Comparison of ENCODE assay signal across 8 cellular contexts in the genomic region with DNA sequence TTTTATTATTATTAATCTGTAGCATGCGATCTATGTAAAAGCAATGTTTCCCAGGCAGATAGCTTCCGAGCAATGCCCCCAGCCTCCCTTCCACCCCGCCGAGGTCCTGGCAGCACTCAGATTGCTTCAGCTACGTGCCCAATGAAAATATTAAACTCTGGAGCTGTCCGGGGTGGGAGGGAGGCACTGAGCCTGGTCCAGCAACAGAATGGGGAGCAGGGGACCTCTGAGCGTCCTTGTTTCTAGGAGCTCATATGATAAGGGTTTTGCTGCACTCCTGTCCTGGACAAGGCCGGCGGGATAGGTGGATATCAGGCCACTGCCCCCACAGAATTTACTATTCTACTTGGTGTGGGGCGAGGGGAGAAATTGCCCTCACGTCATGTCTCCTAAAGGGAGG. TPM values are rescaled to one million over a fixed set of nuclear protein-coding genes. Genes with fewer than 3 reads are reported as not detected.
DNase-seq lines count a peak whose midpoint lies in the region; ATAC-seq, FAIRE-seq and TF ChIP-seq lines count a peak whose summit lies in the region.

No MANE protein-coding gene starts in this region.

- H2BK12ac ChIP-seq in H1 (ENCODE audit: low read depth, low read length): no peak overlapping the region

- no peaks in the 10 kb centered on the region for H3K9me3 ChIP-seq in H1 (ENCODE audit: insufficient read depth in 2 of 2, low read depth in 1 of 2, low read length in 1 of 2)

- H3K23ac ChIP-seq in H1 (ENCODE audit: insufficient read length): no peak overlapping the region

- H3K56ac ChIP-seq in H1 (replicated peaks; ENCODE audit: insufficient read length, low read depth, low read length): no peak overlapping the region

- CTCF ChIA-PET in H1 (lab: Charles Lee; ENCODE audit: partially characterized antibody): interaction anchor here (0.9 to 1.1 kb wide), 3 partner anchors 10 to 44 kb away, joined by 3 to 7 read pairs (median 3); no protein-coding TSS in a partner anchor

- H3K27me3 Mint-ChIP-seq in neural crest cell (ENCODE audit: low read depth): peaks cover 35% of the 10 kb centered on the region

- H4K5ac ChIP-seq in H1 (ENCODE audit: insufficient read length, low read depth, low read length): no peak overlapping the region

- no peak for FAIRE-seq in H1 (lab: Jason Lieb, UNC)

- H3K27me3 ChIP-seq in KMS-11 (ENCODE audit: insufficient read depth, low read depth): peaks cover 33% of the 10 kb centered on the region
- H3K27me3 ChIP-seq in H1 (replicated peaks in 1 of 4; ENCODE audit: control insufficient read depth in 3 of 4, extremely low read depth in 1 of 4, insufficient read depth in 3 of 4, low read length in 3 of 4): no peaks in the 10 kb centered on the region

- no peak overlapping the region for H4K91ac ChIP-seq in H1 (replicated peaks; ENCODE audit: insufficient read length, low read length)

- no peak overlapping the region for H3K27ac Mint-ChIP-seq in neural crest cell (ENCODE audit: unreplicated experiment)

- H3K79me1 ChIP-seq in H1 (ENCODE audit: low read depth, low read length): no peaks in the 10 kb centered on the region

- no peak overlapping the region for H3K14ac ChIP-seq in H1 (ENCODE audit: insufficient read length)

- H2BK120ac ChIP-seq in H1 (replicated peaks; ENCODE audit: low read depth, low read length): no peak overlapping the region

- peaks cover 6% of the 10 kb centered on the region for H3K4me1 Mint-ChIP-seq in neural crest cell

- no peak overlapping the region for H2BK15ac ChIP-seq in H1 (ENCODE audit: low read length)

- no peak overlapping the region for H2AFZ ChIP-seq in KMS-11 (ENCODE audit: low read depth)
- no peak overlapping the region for H2AFZ ChIP-seq in H1 (ENCODE audit: low read length)

- H3K18ac ChIP-seq in H1 (ENCODE audit: extremely low read depth, low read length): no peak overlapping the region

- peaks cover 22% of the 10 kb centered on the region for H3K4me1 ChIP-seq in KMS-11 (ENCODE audit: low read depth, poor library complexity, severe bottlenecking)
- peaks cover 2 to 19% (median 13%) of the 10 kb centered on the region in 4 experiments; a peak in 6 of 7 replicates for H3K4me1 ChIP-seq in H1 (replicated peaks in 1 of 4; ENCODE audit: control insufficient read depth in 3 of 4, insufficient read depth in 4 of 4, low read length in 3 of 4)

- TF ChIP-seq RAD21 in H1 (IDR thresholded peaks at IDR 0.05 in 1 of 2, conservative IDR thresholded peaks at IDR 0.05 in 1 of 2; ENCODE audit: low read depth in 2 of 2, low read length in 2 of 2): no peak

- peak overlapping the region; percentile 76 for H3K4me3 Mint-ChIP-seq in neural crest cell

- DNase-seq in H1 (ENCODE audit: low read depth in 1 of 2, low spot score in 2 of 2) (peak in 1 of 2 experiments; percentile 49), neural crest cell (ENCODE audit: low read depth, low spot score) (no peak), GF-D8 (lab: John Stamatoyannopoulos, UW) (no peak)
- DNase-seq in activated effector memory CD4-positive, alpha-beta T cell treated with anti-CD3 and anti-CD28 coated beads, Interleukin-2, amount 50 U/mL, for 16 hours: no peak

- no peaks in the 10 kb centered on the region for H3K9me3 Mint-ChIP-seq in neural crest cell

- no peak overlapping the region for H2AK5ac ChIP-seq in H1 (ENCODE audit: low read depth, low read length)

- no peaks in the 10 kb centered on the region for H3K79me2 ChIP-seq in KMS-11 (ENCODE audit: insufficient read depth, low read depth)
- peaks cover 0 to 33% of the 10 kb centered on the region in 2 experiments; a peak in 2 of 4 replicates for H3K79me2 ChIP-seq in H1 (ENCODE audit: control insufficient read depth in 1 of 2, insufficient read depth in 2 of 2, low read length in 2 of 2)

- peaks cover 9% of the 10 kb centered on the region for H3K23me2 ChIP-seq in H1 (ENCODE audit: low read depth, low read length)

- 39% methylated on average over 11 of the region's 11 CpGs; no CpG with 5 or more reads in 1 of the 2 experiments for WGBS in H1 (ENCODE audit: extremely low coverage in 1 of 2, insufficient coverage in 1 of 2, insufficient read length in 1 of 2, insufficient replicate concordance in 2 of 2, low coverage in 1 of 2, low lambda C conversion rate in 2 of 2, missing lambda C conversion rate in 1 of 2), 2 experiments

- H3K36me3 ChIP-seq in KMS-11 (ENCODE audit: insufficient read depth) (no peaks in the 10 kb centered on the region), H1 (ENCODE audit: control insufficient read depth in 2 of 4, insufficient read depth in 4 of 4, low read length in 3 of 4) (no peaks in the 10 kb centered on the region)

- H2BK5ac ChIP-seq in H1 (ENCODE audit: low read depth, low read length): no peak overlapping the region

- H4K8ac ChIP-seq in H1 (ENCODE audit: extremely low read depth, insufficient read depth, low read length): no peak overlapping the region

- POLR2A ChIA-PET in H1 (lab: Charles Lee; ENCODE audit: partially characterized antibody): interaction anchor here (1.0 to 1.4 kb wide), 5 partner anchors 11 to 37 kb away, joined by 3 to 6 read pairs (median 4); no protein-coding TSS in a partner anchor

- H3K4me3 ChIP-seq in KMS-11 (IDR thresholded peaks at IDR 0.05; ENCODE audit: insufficient read depth, low read depth, low read length): no peak overlapping the region
- H3K4me3 ChIP-seq in H1 (ENCODE audit: extremely low read depth in 1 of 4, insufficient read depth in 2 of 4, low read depth in 3 of 4, low read length in 4 of 4): peak overlapping the region; percentile 50 to 93 (median 67); a peak in 6 of 8 replicates

- TF ChIP-seq CTCF in C4-2B (conservative IDR thresholded peaks at IDR 0.05) (no peak), KMS-11 (conservative IDR thresholded peaks at IDR 0.05; ENCODE audit: low read depth, low read length) (no peak), H1 (IDR thresholded peaks at IDR 0.05; ENCODE audit: control extremely low read depth in 1 of 3, insufficient read depth in 1 of 3, low read depth in 1 of 3, low read length in 3 of 3) (no peak), neural crest cell (conservative IDR thresholded peaks at IDR 0.05) (no peak)

- H2BK20ac ChIP-seq in H1 (ENCODE audit: low read length): no peak overlapping the region

- peak overlapping the region; percentile 99 for H3K27ac ChIP-seq in C4-2B
- no peak overlapping the region for H3K27ac ChIP-seq in KMS-11
- H3K27ac ChIP-seq in H1 (ENCODE audit: low read depth, low read length): no peak overlapping the region

- ATAC-seq in GM19455 (IDR thresholded peaks at IDR 0.05; ENCODE audit: unreplicated experiment) (no peak), GM21360 (IDR thresholded peaks at IDR 0.05; ENCODE audit: unreplicated experiment) (no peak)

- no peaks in the 10 kb centered on the region for H3K36me3 Mint-ChIP-seq in neural crest cell (ENCODE audit: low read depth)

- peak overlapping the region; percentile 84; the same call in 1 of the 2 replicates for H3K4me2 ChIP-seq in KMS-11
- H3K4me2 ChIP-seq in H1 (ENCODE audit: insufficient read depth in 1 of 2, low read depth in 2 of 2, low read length in 2 of 2): peak overlapping the region; percentile 89 to 98

- H4K20me1 ChIP-seq in KMS-11 (ENCODE audit: insufficient read depth) (no peaks in the 10 kb centered on the region), H1 (replicated peaks in 1 of 2; ENCODE audit: control insufficient read depth in 1 of 2, insufficient read depth in 2 of 2, low read length in 2 of 2) (no peaks in the 10 kb centered on the region)

- H3K4ac ChIP-seq in H1 (replicated peaks; ENCODE audit: insufficient read length, low read depth, low read length): no peak overlapping the region

- H3K9ac ChIP-seq in KMS-11: no peak overlapping the region
- no peak overlapping the region for H3K9ac ChIP-seq in H1 (replicated peaks in 1 of 4; ENCODE audit: extremely low read depth in 1 of 4, low read depth in 3 of 4, low read length in 3 of 4)

- TF ChIP-seq POLR2A in H1 (IDR thresholded peaks at IDR 0.05; ENCODE audit: control extremely low read depth in 1 of 2, low read depth in 2 of 2, low read length in 2 of 2): no peak

- TF ChIP-seq EP300 in H1 (IDR thresholded peaks at IDR 0.05; ENCODE audit: borderline replicate concordance in 1 of 2, low read depth in 2 of 2, low read length in 2 of 2): no peak

TF ChIP-seq in H1, 55 proteins besides CTCF, POLR2A, EP300 and RAD21:
- TF ChIP-seq ASH2L (IDR thresholded peaks at IDR 0.05; ENCODE audit: low read length) (no peak), KDM5A (IDR thresholded peaks at IDR 0.05; ENCODE audit: low read length) (no peak), TAF7 (optimal IDR thresholded peaks at IDR 0.05; ENCODE audit: borderline replicate concordance, low read depth, low read length) (no peak), NANOG (IDR thresholded peaks at IDR 0.05; ENCODE audit: insufficient read depth, low read depth, low read length, poor library complexity, severe bottlenecking) (no peak), SP1 (IDR thresholded peaks at IDR 0.05; ENCODE audit: low read depth, low read length) (no peak), JUN (IDR thresholded peaks at IDR 0.05; ENCODE audit: low read depth, low read length) (no peak), POLR2AphosphoS5 (IDR thresholded peaks at IDR 0.05; ENCODE audit: low read depth, low read length) (no peak), GABPA (IDR thresholded peaks at IDR 0.05; ENCODE audit: borderline replicate concordance, insufficient read depth, low read length) (no peak), CTBP2 (IDR thresholded peaks at IDR 0.05; ENCODE audit: borderline replicate concordance, insufficient read depth, insufficient read length, low read length) (no peak), RXRA (IDR thresholded peaks at IDR 0.05; ENCODE audit: insufficient read depth, low read depth, low read length) (no peak), HDAC2 (IDR thresholded peaks at IDR 0.05; ENCODE audit: borderline replicate concordance in 1 of 2, low read depth in 2 of 2, low read length in 2 of 2) (no peak), NRF1 (IDR thresholded peaks at IDR 0.05; ENCODE audit: low read depth, low read length) (no peak), TCF12 (IDR thresholded peaks at IDR 0.05; ENCODE audit: low read depth, low read length) (no peak), CEBPB (IDR thresholded peaks at IDR 0.05; ENCODE audit: low read depth, low read length) (no peak), SRF (IDR thresholded peaks at IDR 0.05; ENCODE audit: low read depth, low read length) (no peak)

RNA-seq across cellular contexts. Expression of gene CDK1, which starts 44.5 kb away (rescaled TPM):
- 98.8 and 111 TPM in 2 replicates for total RNA-seq in H1 (2021; fragmentation: NEBNext Ultra II Directional; extraction: Animal tissue kit (Norgen Biotek cat#: 25700))
- polyA plus RNA-seq in H1 (2011; rRNA removed): 15.1 and 29.4 TPM in 2 replicates
- 47.5 TPM for polyA plus RNA-seq in H1 (2011; cell fraction: cytosol; rRNA removed)
- 13.0 TPM for polyA plus RNA-seq in H1 (2011; cell fraction: nucleus; rRNA removed)
- polyA plus RNA-seq in H1 (2012, experiment 1 of 2): 32.5 to 64.9 TPM (median 36.1 TPM) in 4 replicates
- 13.2 TPM for polyA plus RNA-seq in H1 (2012, experiment 2 of 2)
- polyA plus RNA-seq in H1 (2013, experiment 1 of 2): 69.2 TPM
- 69.7 TPM for polyA plus RNA-seq in H1 (2013, experiment 2 of 2)
- polyA minus RNA-seq in H1 (2011; rRNA and poly(A)+ RNA removed): 18.4 and 28.0 TPM in 2 replicates
- 18.0 TPM for polyA minus RNA-seq in H1 (2011; cell fraction: cytosol; rRNA and poly(A)+ RNA removed)
- polyA minus RNA-seq in H1 (2011; cell fraction: nucleus; rRNA and poly(A)+ RNA removed): 31.8 TPM
- total RNA-seq in neural crest cell: 92.8 and 94.7 TPM in 2 replicates
